17 cellular contexts compared by ENCODE assay signal in genomic region chr2:110818767-110819481, GRCh38.
DNase-seq lines count a peak whose midpoint lies in the region; ATAC-seq and TF ChIP-seq lines count a peak whose summit lies in the region.
"Had no signal": no experiment of that assay in that cellular context is flagged by ENCODE, and none has a peak within 500 bp of the region (broad histone marks: within the 10 kb centered on the region; RNA-seq: fewer than 3 reads in every experiment).

No MANE protein-coding gene starts in this region.

- H3K27ac Mint-ChIP-seq in osteocyte (ENCODE audit: unreplicated experiment), result no peak overlapping the region
- H3K27ac Mint-ChIP-seq: activated naive CD4-positive, alpha-beta T cell treated with anti-CD3 and anti-CD28 coated beads, Interleukin-2, amount 50 U/mL, for 72 hours had no signal

- peaks cover 4% of the 10 kb centered on the region for H3K9me3 Mint-ChIP-seq in osteocyte (ENCODE audit: unreplicated experiment)

- peaks cover 70% of the 10 kb centered on the region for H3K27me3 Mint-ChIP-seq in osteocyte (ENCODE audit: unreplicated experiment)

- H3K4me3 ChIP-seq in astrocyte of the spinal cord (ENCODE audit: low read depth, low read length) (no peak overlapping the region), coronary artery (no peak overlapping the region)
- H3K4me3 ChIP-seq: ovary, thoracic aorta had no signal

- no peaks in the 10 kb centered on the region for H3K4me1 Mint-ChIP-seq in osteocyte (ENCODE audit: unreplicated experiment)

- H3K36me3 Mint-ChIP-seq in osteocyte (ENCODE audit: unreplicated experiment), result no peaks in the 10 kb centered on the region

- no peak overlapping the region for H3K4me3 Mint-ChIP-seq in osteocyte (ENCODE audit: unreplicated experiment)

- no peak for ATAC-seq in GM19351 (IDR thresholded peaks at IDR 0.05; ENCODE audit: unreplicated experiment)
- ATAC-seq: activated naive CD4-positive, alpha-beta T cell treated with anti-CD3 and anti-CD28 coated beads, Interleukin-2, amount 50 U/mL, for 72 hours had no signal

- peak; percentile 24 for TF ChIP-seq CTCF in astrocyte of the spinal cord (IDR thresholded peaks at IDR 0.05; ENCODE audit: low read depth, low read length)
- no peak for TF ChIP-seq CTCF in osteocyte (IDR thresholded peaks at IDR 0.05)
- TF ChIP-seq CTCF in coronary artery (IDR thresholded peaks at IDR 0.05), result no peak

- DNase-seq in DMS53 (lab: John Stamatoyannopoulos, UW), result peak; percentile 18
- DNase-seq in DMS53 treated with DMSO at 0.1 percent for 48 hours (lab: John Stamatoyannopoulos, UW; ENCODE audit: unreplicated experiment), result no peak
- peak; percentile 18 to 24 for DNase-seq in Kasumi-1 (lab: John Stamatoyannopoulos, UW)
- DNase-seq in astrocyte of the spinal cord (ENCODE audit: low read depth, low spot score), result no peak
- peak; percentile 36 for DNase-seq in osteocyte (ENCODE audit: extremely low spot score, unreplicated experiment)
- no peak for DNase-seq in coronary artery (ENCODE audit: low spot score)
- DNase-seq in activated effector memory CD4-positive, alpha-beta T cell treated with anti-CD3 and anti-CD28 coated beads, Interleukin-2, amount 50 U/mL, for 16 hours, result no peak
- DNase-seq: Calu3, NCI-H1417 treated with DMSO at 0.1 percent for 48 hours, NCI-H510A, ovary, Right ventricle myocardium superior had no signal

- in situ Hi-C loops in astrocyte of the spinal cord (cut with HindIII; ENCODE audit: low sequenced_read_pairs), result no loop called here

- H3K27ac ChIP-seq in coronary artery, result no peak overlapping the region
- H3K27ac ChIP-seq: 22Rv1, ovary, thoracic aorta, VCaP had no signal

Comparison
In these comparisons a context has a peak if more than half of its experiments do, and no peak if none do; other contexts are left out.
1. DNase-seq: peak in DMS53 (single experiment), Kasumi-1 (2 of 2) and osteocyte (single experiment); none in DMS53 treated with DMSO at 0.1 percent for 48 hours (single experiment), astrocyte of the spinal cord (single experiment), coronary artery (single experiment) and activated effector memory CD4-positive, alpha-beta T cell treated with anti-CD3 and anti-CD28 coated beads, Interleukin-2, amount 50 U/mL, for 16 hours (single experiment).